8 cellular contexts compared by ENCODE assay signal in genomic region chr21:45820171-45821091, GRCh38.
A peak's percentile ranks its signal among the peaks of the same experiment; 100 is the strongest.
DNase-seq lines count a peak whose midpoint lies in the region; ATAC-seq lines count a peak whose summit lies in the region.

No MANE protein-coding gene starts in this region.

- DNase-seq in GF-D8 (lab: John Stamatoyannopoulos, UW) = peak; percentile 12
- DNase-seq in NCI-H128 (lab: John Stamatoyannopoulos, UW; ENCODE audit: unreplicated experiment) = peak; percentile 65
- DNase-seq in SKM-1 treated with dmso at 0.1 percent for 144 hours (lab: John Stamatoyannopoulos, UW; ENCODE audit: unreplicated experiment) = peak; percentile 89
- DNase-seq in head of caudate nucleus = peak; percentile 70 to 91 (median 82)
- peak; percentile 91 for DNase-seq in posterior vena cava (ENCODE audit: low spot score)
- DNase-seq in ureter (ENCODE audit: low spot score) = peak; percentile 84

- peaks cover 5% of the 10 kb centered on the region for H3K9me3 Mint-ChIP-seq in activated naive CD4-positive, alpha-beta T cell treated with anti-CD3 and anti-CD28 coated beads, Interleukin-2, amount 50 U/mL, for 24 hours

- no peak for ATAC-seq in HG02885 (IDR thresholded peaks at IDR 0.05; ENCODE audit: poor library complexity, unreplicated experiment)

- H3K4me3 Mint-ChIP-seq in activated naive CD4-positive, alpha-beta T cell treated with anti-CD3 and anti-CD28 coated beads, Interleukin-2, amount 50 U/mL, for 24 hours = no peak overlapping the region

- intact Hi-C loops in head of caudate nucleus (cut with DNase I) (loop anchor here (5.0 kb wide), 1 partner anchor 263 kb away; no protein-coding TSS in a partner anchor), posterior vena cava (cut with DNase I) (loop anchor here (5.0 kb wide), 1 partner anchor 263 kb away; no protein-coding TSS in a partner anchor)

- H3K27me3 Mint-ChIP-seq in activated naive CD4-positive, alpha-beta T cell treated with anti-CD3 and anti-CD28 coated beads, Interleukin-2, amount 50 U/mL, for 24 hours = no peaks in the 10 kb centered on the region

- peak overlapping the region; percentile 72 for H3K27ac Mint-ChIP-seq in activated naive CD4-positive, alpha-beta T cell treated with anti-CD3 and anti-CD28 coated beads, Interleukin-2, amount 50 U/mL, for 24 hours

- H3K36me3 Mint-ChIP-seq in activated naive CD4-positive, alpha-beta T cell treated with anti-CD3 and anti-CD28 coated beads, Interleukin-2, amount 50 U/mL, for 24 hours = peaks cover 5% of the 10 kb centered on the region

- H3K4me1 Mint-ChIP-seq in activated naive CD4-positive, alpha-beta T cell treated with anti-CD3 and anti-CD28 coated beads, Interleukin-2, amount 50 U/mL, for 24 hours = peaks cover 46% of the 10 kb centered on the region

Comparison
In these comparisons a context has a peak if more than half of its experiments do, and no peak if none do; other contexts are left out.
1. DNase-seq: peak in every context shown above with its lines; median percentile 91 in posterior vena cava; 89 in SKM-1 treated with dmso at 0.1 percent for 144 hours; 84 in ureter; 82 in head of caudate nucleus; 65 in NCI-H128; 12 in GF-D8.